ENCODE assay signal across 24 cellular contexts in genomic region chr5:179259731-179260323, GRCh38.
DNase-seq lines count a peak whose midpoint lies in the region; TF ChIP-seq lines count a peak whose summit lies in the region.
"Had no signal": no experiment of that assay in that cellular context is flagged by ENCODE, and none has a peak within 500 bp of the region (broad histone marks: within the 10 kb centered on the region; RNA-seq: fewer than 3 reads in every experiment).

No MANE protein-coding gene starts in this region.

- no peak overlapping the region for H3K4me3 ChIP-seq in left ventricle myocardium inferior
- H3K4me3 ChIP-seq in osteoblast (ENCODE audit: insufficient read depth, low read length), result no peak overlapping the region
- H3K4me3 ChIP-seq in uterus, result no peak overlapping the region
- H3K4me3 ChIP-seq: ascending aorta; BLaER1 treated with 17β-estradiol and CSF1 and Interleukin-3, amounts not matched to agents 10 nM and 100 nM; PC-9; psoas muscle; SJSA1; transverse colon had no signal

- no peaks in the 10 kb centered on the region for H3K9me3 Mint-ChIP-seq in chondrocyte (ENCODE audit: low read depth)
- no peaks in the 10 kb centered on the region for H3K9me3 Mint-ChIP-seq in activated CD4-positive, alpha-beta T cell treated with anti-CD3 and anti-CD28 coated beads, Interleukin-2, amount 10 ng/mL, durations not matched to agents 24 days and 14 days
- H3K9me3 Mint-ChIP-seq: activated CD4-positive, alpha-beta memory T cell treated with anti-CD3 and anti-CD28 coated beads for 36 hours; neural crest cell; stimulated activated naive CD8-positive, alpha-beta T cell treated with anti-CD3 and anti-CD28 coated beads, Interleukin-15, Interleukin-2, amounts not matched to agents 100 ng/mL and 50 ng/mL, for 24 hours had no signal

- TF ChIP-seq POLR2A in uterus (IDR thresholded peaks at IDR 0.05), result no peak

- H3K27me3 Mint-ChIP-seq in chondrocyte (ENCODE audit: low read depth), result no peaks in the 10 kb centered on the region
- H3K27me3 Mint-ChIP-seq in activated CD4-positive, alpha-beta T cell treated with anti-CD3 and anti-CD28 coated beads, Interleukin-2, amount 10 ng/mL, durations not matched to agents 24 days and 14 days, result no peaks in the 10 kb centered on the region
- H3K27me3 Mint-ChIP-seq: activated CD4-positive, alpha-beta memory T cell treated with anti-CD3 and anti-CD28 coated beads for 36 hours had no signal

- TF ChIP-seq CTCF in left ventricle myocardium inferior (IDR thresholded peaks at IDR 0.05; ENCODE audit: borderline replicate concordance), result no peak
- peak; percentile 20 for TF ChIP-seq CTCF in chondrocyte (IDR thresholded peaks at IDR 0.05)
- no peak for TF ChIP-seq CTCF in osteoblast (IDR thresholded peaks at IDR 0.05; ENCODE audit: extremely low read depth, low read depth, low read length)
- no peak for TF ChIP-seq CTCF in uterus (IDR thresholded peaks at IDR 0.05)

- H3K4me1 ChIP-seq in left ventricle myocardium inferior, result peaks cover 19% of the 10 kb centered on the region
- H3K4me1 ChIP-seq in osteoblast (ENCODE audit: insufficient read depth, low read length), result peaks cover 18% of the 10 kb centered on the region
- peaks cover under 1 to 10% of the 10 kb centered on the region in 2 donors for H3K4me1 ChIP-seq in uterus
- H3K4me1 ChIP-seq: Caco-2, psoas muscle had no signal

- no peak overlapping the region for H2AFZ ChIP-seq in osteoblast (ENCODE audit: low read length)
- H2AFZ ChIP-seq: PC-9 had no signal

- H3K4me3 Mint-ChIP-seq in chondrocyte (ENCODE audit: unreplicated experiment), result no peak overlapping the region
- no peak overlapping the region for H3K4me3 Mint-ChIP-seq in activated CD4-positive, alpha-beta T cell treated with anti-CD3 and anti-CD28 coated beads, Interleukin-2, amount 10 ng/mL, durations not matched to agents 24 days and 14 days
- H3K4me3 Mint-ChIP-seq: activated CD4-positive, alpha-beta memory T cell treated with anti-CD3 and anti-CD28 coated beads for 36 hours; neural crest cell; stimulated activated naive CD8-positive, alpha-beta T cell treated with anti-CD3 and anti-CD28 coated beads, Interleukin-15, Interleukin-2, amounts not matched to agents 100 ng/mL and 50 ng/mL, for 24 hours had no signal

- intact Hi-C loops in cardiac septum (cut with DNase I) (no loop called here), left ventricle myocardium inferior (cut with micrococcal nuclease) (no loop called here), uterus (cut with DNase I; ENCODE audit: low total_unique reads) (no loop called here)
- intact Hi-C loops in activated CD4-positive, alpha-beta T cell treated with anti-CD3 and anti-CD28 coated beads, Interleukin-2, amount 10 ng/mL, durations not matched to agents 24 days and 14 days (cut with micrococcal nuclease), result no loop called here

- peaks cover 5% of the 10 kb centered on the region for H3K27me3 ChIP-seq in left ventricle myocardium inferior (ENCODE audit: low read depth)
- no peaks in the 10 kb centered on the region for H3K27me3 ChIP-seq in osteoblast (ENCODE audit: insufficient read depth, low read length)
- no peaks in the 10 kb centered on the region for H3K27me3 ChIP-seq in uterus
- H3K27me3 ChIP-seq: ascending aorta; BLaER1 treated with 17β-estradiol and CSF1 and Interleukin-3, amounts not matched to agents 10 nM and 100 nM; SJSA1; transverse colon had no signal

- H3K9me3 ChIP-seq in left ventricle myocardium inferior (replicated peaks) (no peaks in the 10 kb centered on the region), osteoblast (ENCODE audit: low read depth, low read length) (no peaks in the 10 kb centered on the region), uterus (no peaks in the 10 kb centered on the region)
- H3K9me3 ChIP-seq: ascending aorta; BLaER1 treated with 17β-estradiol and CSF1 and Interleukin-3, amounts not matched to agents 10 nM and 100 nM; Caco-2; psoas muscle; transverse colon had no signal

- H3K4me1 Mint-ChIP-seq in chondrocyte (ENCODE audit: low read depth), result peaks cover 29% of the 10 kb centered on the region
- no peaks in the 10 kb centered on the region for H3K4me1 Mint-ChIP-seq in activated CD4-positive, alpha-beta T cell treated with anti-CD3 and anti-CD28 coated beads, Interleukin-2, amount 10 ng/mL, durations not matched to agents 24 days and 14 days

- H3K36me3 ChIP-seq in left ventricle myocardium inferior (no peaks in the 10 kb centered on the region), osteoblast (ENCODE audit: insufficient read depth, low read length) (peaks cover 30% of the 10 kb centered on the region), uterus (no peaks in the 10 kb centered on the region)
- H3K36me3 ChIP-seq: ascending aorta; BLaER1 treated with 17β-estradiol and CSF1 and Interleukin-3, amounts not matched to agents 10 nM and 100 nM; SJSA1; transverse colon had no signal

- no peak overlapping the region for H3K4me2 ChIP-seq in osteoblast (ENCODE audit: insufficient read depth, low read length)
- H3K4me2 ChIP-seq: BLaER1 treated with 17β-estradiol and CSF1 and Interleukin-3, amounts not matched to agents 10 nM and 100 nM; PC-9 had no signal

- H4K20me1 ChIP-seq in osteoblast (ENCODE audit: insufficient read depth, low read length), result no peaks in the 10 kb centered on the region

- peaks cover 96% of the 10 kb centered on the region for H3K79me2 ChIP-seq in osteoblast (ENCODE audit: insufficient read depth, low read length)

- H3K36me3 Mint-ChIP-seq in chondrocyte (ENCODE audit: low read depth), result peaks cover 2% of the 10 kb centered on the region
- H3K36me3 Mint-ChIP-seq in activated CD4-positive, alpha-beta T cell treated with anti-CD3 and anti-CD28 coated beads, Interleukin-2, amount 10 ng/mL, durations not matched to agents 24 days and 14 days (ENCODE audit: low read depth), result no peaks in the 10 kb centered on the region
- H3K36me3 Mint-ChIP-seq: activated CD4-positive, alpha-beta memory T cell treated with anti-CD3 and anti-CD28 coated beads for 36 hours had no signal

- peak overlapping the region; percentile 95 for H3K27ac Mint-ChIP-seq in chondrocyte (ENCODE audit: unreplicated experiment)
- H3K27ac Mint-ChIP-seq in activated CD4-positive, alpha-beta T cell treated with anti-CD3 and anti-CD28 coated beads, Interleukin-2, amount 10 ng/mL, durations not matched to agents 24 days and 14 days, result no peak overlapping the region
- H3K27ac Mint-ChIP-seq: activated CD4-positive, alpha-beta memory T cell treated with anti-CD3 and anti-CD28 coated beads for 36 hours; stimulated activated naive CD8-positive, alpha-beta T cell treated with anti-CD3 and anti-CD28 coated beads, Interleukin-15, Interleukin-2, amounts not matched to agents 100 ng/mL and 50 ng/mL, for 24 hours had no signal

- DNase-seq in cardiac septum (ENCODE audit: low spot score) (peak; percentile 67), left ventricle myocardium inferior (no peak), chondrocyte (ENCODE audit: low spot score) (peak; percentile 74), osteoblast (ENCODE audit: insufficient read length, low spot score, missing footprints) (peak; percentile 67), uterus (peak; percentile 8 to 12), NCI-H748 treated with DMSO at 0.1 percent for 48 hours (lab: John Stamatoyannopoulos, UW) (no peak)
- DNase-seq in activated CD4-positive, alpha-beta T cell treated with anti-CD3 and anti-CD28 coated beads, Interleukin-2, amount 10 ng/mL, durations not matched to agents 24 days and 14 days, result no peak
- DNase-seq: activated T-cell treated with anti-CD3 and anti-CD28 coated beads, Interleukin-2, amount 50 U/mL, for 48 hours; central memory CD4-positive, alpha-beta T cell; DND-41; Karpas-422; NCI-H1048; NCI-H2081 treated with DMSO at 0.1 percent for 48 hours; PC-9; transverse colon had no signal

- H3K27ac ChIP-seq in left ventricle myocardium inferior (replicated peaks) (no peak overlapping the region), osteoblast (ENCODE audit: low read depth, low read length) (peak overlapping the region; percentile 61), uterus (peak overlapping the region in 1 of 2 donors; percentile 58)
- H3K27ac ChIP-seq: ascending aorta; BLaER1 treated with 17β-estradiol and CSF1 and Interleukin-3, amounts not matched to agents 10 nM and 100 nM; PC-9; psoas muscle; SJSA1; transverse colon; VCaP had no signal

Comparison
In these comparisons a context has a peak if more than half of its experiments do, and no peak if none do; other contexts are left out.
1. DNase-seq: peak in cardiac septum (single experiment), chondrocyte (single experiment), osteoblast (single experiment) and uterus (2 of 2); none in left ventricle myocardium inferior (single experiment), NCI-H748 treated with DMSO at 0.1 percent for 48 hours (single experiment) and activated CD4-positive, alpha-beta T cell treated with anti-CD3 and anti-CD28 coated beads, Interleukin-2, amount 10 ng/mL, durations not matched to agents 24 days and 14 days (single experiment).